ENCODE assay signal across 8 cellular contexts in the genomic region with DNA sequence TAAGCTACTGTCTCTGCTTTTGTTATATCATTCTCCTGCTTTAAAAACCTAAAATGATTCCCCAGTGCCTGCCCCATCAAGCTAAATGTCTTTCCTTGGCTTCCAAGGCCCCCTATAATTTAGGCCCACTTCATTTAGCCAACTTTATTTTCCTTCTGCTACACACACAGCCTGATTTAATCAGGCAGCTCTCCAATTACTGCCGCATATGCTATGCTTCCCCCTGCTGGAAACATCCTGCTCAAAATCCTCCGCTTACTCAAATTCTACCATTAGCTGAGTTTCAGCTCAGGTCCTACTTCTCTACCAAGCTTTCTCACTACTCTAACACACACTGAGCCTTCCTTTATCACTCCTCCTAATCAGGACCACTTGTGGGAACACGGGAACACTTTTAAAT. TPM values are rescaled to one million over a fixed set of nuclear protein-coding genes. Genes with fewer than 3 reads are reported as not detected.
DNase-seq lines count a peak whose midpoint lies in the region; ATAC-seq and TF ChIP-seq lines count a peak whose summit lies in the region.

No MANE protein-coding gene starts in this region.

- H4K20me1 ChIP-seq in osteoblast (ENCODE audit: insufficient read depth, low read length), result peaks cover under 1% of the 10 kb centered on the region

- H3K4me2 ChIP-seq in osteoblast (ENCODE audit: insufficient read depth, low read length), result no peak overlapping the region

- peaks cover 4% of the 10 kb centered on the region for H3K36me3 ChIP-seq in osteoblast (ENCODE audit: insufficient read depth, low read length)

- DNase-seq in activated CD8-positive, alpha-beta T cell treated with anti-CD3 and anti-CD28 coated beads, Interleukin-2, amount 10 ng/mL, durations not matched to agents 7 days and 5 days, result no peak
- DNase-seq in activated CD8-positive, alpha-beta T cell treated with anti-CD3 and anti-CD28 coated beads for 36 hours, result no peak
- DNase-seq in NCI-H2227 (lab: John Stamatoyannopoulos, UW; ENCODE audit: unreplicated experiment) (peak; percentile 61), dermis microvascular lymphatic vessel endothelial cell (ENCODE audit: low read depth in 2 of 2) (peak; percentile 6 to 13), osteoblast (ENCODE audit: insufficient read length, low spot score, missing footprints) (peak; percentile 73), GOT3 (lab: John Stamatoyannopoulos, UW) (no peak)

- H3K27ac ChIP-seq in osteoblast (ENCODE audit: low read depth, low read length), result no peak overlapping the region

- H3K27me3 ChIP-seq in osteoblast (ENCODE audit: insufficient read depth, low read length), result no peaks in the 10 kb centered on the region

- POLR2A ChIA-PET in activated CD8-positive, alpha-beta T cell treated with anti-CD3 and anti-CD28 coated beads, Interleukin-2, amount 10 ng/mL, durations not matched to agents 7 days and 5 days (lab: Charles Lee), result no interaction called here
- POLR2A ChIA-PET in activated CD8-positive, alpha-beta T cell treated with anti-CD3 and anti-CD28 coated beads for 36 hours (lab: Charles Lee), result no interaction called here

- H3K9me3 ChIP-seq in osteoblast (ENCODE audit: low read depth, low read length), result no peaks in the 10 kb centered on the region

- H3K4me3 Mint-ChIP-seq in activated CD8-positive, alpha-beta T cell treated with anti-CD3 and anti-CD28 coated beads, Interleukin-2, amount 10 ng/mL, durations not matched to agents 7 days and 5 days, result no peak overlapping the region
- H3K4me3 Mint-ChIP-seq in activated CD8-positive, alpha-beta T cell treated with anti-CD3 and anti-CD28 coated beads for 36 hours, result no peak overlapping the region

- peaks cover 14% of the 10 kb centered on the region for H3K36me3 Mint-ChIP-seq in activated CD8-positive, alpha-beta T cell treated with anti-CD3 and anti-CD28 coated beads, Interleukin-2, amount 10 ng/mL, durations not matched to agents 7 days and 5 days (ENCODE audit: low read depth)
- H3K36me3 Mint-ChIP-seq in activated CD8-positive, alpha-beta T cell treated with anti-CD3 and anti-CD28 coated beads for 36 hours (ENCODE audit: low read depth), result peaks cover 9% of the 10 kb centered on the region

- H3K27me3 Mint-ChIP-seq in activated CD8-positive, alpha-beta T cell treated with anti-CD3 and anti-CD28 coated beads, Interleukin-2, amount 10 ng/mL, durations not matched to agents 7 days and 5 days (ENCODE audit: low read depth), result no peaks in the 10 kb centered on the region
- H3K27me3 Mint-ChIP-seq in activated CD8-positive, alpha-beta T cell treated with anti-CD3 and anti-CD28 coated beads for 36 hours, result no peaks in the 10 kb centered on the region

- H3K27ac Mint-ChIP-seq in activated CD8-positive, alpha-beta T cell treated with anti-CD3 and anti-CD28 coated beads, Interleukin-2, amount 10 ng/mL, durations not matched to agents 7 days and 5 days, result peak overlapping the region; percentile 70
- no peak overlapping the region for H3K27ac Mint-ChIP-seq in activated CD8-positive, alpha-beta T cell treated with anti-CD3 and anti-CD28 coated beads for 36 hours

- peaks cover 14% of the 10 kb centered on the region for H3K4me1 Mint-ChIP-seq in activated CD8-positive, alpha-beta T cell treated with anti-CD3 and anti-CD28 coated beads, Interleukin-2, amount 10 ng/mL, durations not matched to agents 7 days and 5 days (ENCODE audit: low read depth)
- H3K4me1 Mint-ChIP-seq in activated CD8-positive, alpha-beta T cell treated with anti-CD3 and anti-CD28 coated beads for 36 hours (ENCODE audit: low read depth), result peaks cover 8% of the 10 kb centered on the region

- H3K4me3 ChIP-seq in osteoblast (ENCODE audit: insufficient read depth, low read length), result no peak overlapping the region

- H3K9me3 Mint-ChIP-seq in activated CD8-positive, alpha-beta T cell treated with anti-CD3 and anti-CD28 coated beads, Interleukin-2, amount 10 ng/mL, durations not matched to agents 7 days and 5 days (ENCODE audit: insufficient read depth), result no peaks in the 10 kb centered on the region
- no peaks in the 10 kb centered on the region for H3K9me3 Mint-ChIP-seq in activated CD8-positive, alpha-beta T cell treated with anti-CD3 and anti-CD28 coated beads for 36 hours

- no peak overlapping the region for H2AFZ ChIP-seq in osteoblast (ENCODE audit: low read length)

- peaks cover 5% of the 10 kb centered on the region for H3K79me2 ChIP-seq in osteoblast (ENCODE audit: insufficient read depth, low read length)

- TF ChIP-seq CTCF in activated CD8-positive, alpha-beta T cell treated with anti-CD3 and anti-CD28 coated beads for 36 hours (IDR thresholded peaks at IDR 0.05), result no peak
- peak; percentile 50 for TF ChIP-seq CTCF in osteoblast (IDR thresholded peaks at IDR 0.05; ENCODE audit: extremely low read depth, low read depth, low read length)

- intact Hi-C loops in activated CD8-positive, alpha-beta T cell treated with anti-CD3 and anti-CD28 coated beads for 36 hours (cut with micrococcal nuclease), result no loop called here

- CTCF ChIA-PET in activated CD8-positive, alpha-beta T cell treated with anti-CD3 and anti-CD28 coated beads, Interleukin-2, amount 10 ng/mL, durations not matched to agents 7 days and 5 days (lab: Charles Lee), result interaction anchor here (0.8 to 1.8 kb wide), 14 partner anchors 10 to 238 kb away, joined by 3 to 7 read pairs (median 4); no protein-coding TSS in a partner anchor
- CTCF ChIA-PET in activated CD8-positive, alpha-beta T cell treated with anti-CD3 and anti-CD28 coated beads for 36 hours (lab: Charles Lee), result interaction anchor here (0.9 to 1.7 kb wide), 8 partner anchors 13 to 143 kb away, joined by 3 to 8 read pairs (median 4); no protein-coding TSS in a partner anchor

- ATAC-seq in activated CD8-positive, alpha-beta T cell treated with anti-CD3 and anti-CD28 coated beads, Interleukin-2, amount 10 ng/mL, durations not matched to agents 7 days and 5 days, result no peak
- ATAC-seq in activated CD8-positive, alpha-beta T cell treated with anti-CD3 and anti-CD28 coated beads for 36 hours, result no peak
- ATAC-seq in HG03108 (IDR thresholded peaks at IDR 0.05; ENCODE audit: unreplicated experiment) (no peak), GM21737 (IDR thresholded peaks at IDR 0.05; ENCODE audit: unreplicated experiment) (no peak)

- H3K4me1 ChIP-seq in osteoblast (ENCODE audit: insufficient read depth, low read length), result peaks cover 6% of the 10 kb centered on the region

RNA-seq across cellular contexts. Expression of a gene that starts 17.0 kb away (rescaled TPM):
- 10 to 100 TPM; 36.8 to 37.9 TPM for total RNA-seq in activated CD8-positive, alpha-beta T cell treated with anti-CD3 and anti-CD28 coated beads, Interleukin-2, amount 10 ng/mL, durations not matched to agents 7 days and 5 days
- 10 to 100 TPM; 22.9 to 23.3 TPM for total RNA-seq in activated CD8-positive, alpha-beta T cell treated with anti-CD3 and anti-CD28 coated beads for 36 hours
- total RNA-seq in dermis microvascular lymphatic vessel endothelial cell, result 85.9 and 147 TPM in 2 replicates
- total RNA-seq in osteoblast, result 237 and 294 TPM in 2 replicates

Comparison
In these comparisons a context has a peak if more than half of its experiments do, and no peak if none do; other contexts are left out.
1. DNase-seq: peak in NCI-H2227 (single experiment), dermis microvascular lymphatic vessel endothelial cell (2 of 2) and osteoblast (single experiment); none in activated CD8-positive, alpha-beta T cell treated with anti-CD3 and anti-CD28 coated beads, Interleukin-2, amount 10 ng/mL, durations not matched to agents 7 days and 5 days (single experiment), activated CD8-positive, alpha-beta T cell treated with anti-CD3 and anti-CD28 coated beads for 36 hours (single experiment) and GOT3 (single experiment).